8 cellular contexts compared by ENCODE assay signal in the genomic region with DNA sequence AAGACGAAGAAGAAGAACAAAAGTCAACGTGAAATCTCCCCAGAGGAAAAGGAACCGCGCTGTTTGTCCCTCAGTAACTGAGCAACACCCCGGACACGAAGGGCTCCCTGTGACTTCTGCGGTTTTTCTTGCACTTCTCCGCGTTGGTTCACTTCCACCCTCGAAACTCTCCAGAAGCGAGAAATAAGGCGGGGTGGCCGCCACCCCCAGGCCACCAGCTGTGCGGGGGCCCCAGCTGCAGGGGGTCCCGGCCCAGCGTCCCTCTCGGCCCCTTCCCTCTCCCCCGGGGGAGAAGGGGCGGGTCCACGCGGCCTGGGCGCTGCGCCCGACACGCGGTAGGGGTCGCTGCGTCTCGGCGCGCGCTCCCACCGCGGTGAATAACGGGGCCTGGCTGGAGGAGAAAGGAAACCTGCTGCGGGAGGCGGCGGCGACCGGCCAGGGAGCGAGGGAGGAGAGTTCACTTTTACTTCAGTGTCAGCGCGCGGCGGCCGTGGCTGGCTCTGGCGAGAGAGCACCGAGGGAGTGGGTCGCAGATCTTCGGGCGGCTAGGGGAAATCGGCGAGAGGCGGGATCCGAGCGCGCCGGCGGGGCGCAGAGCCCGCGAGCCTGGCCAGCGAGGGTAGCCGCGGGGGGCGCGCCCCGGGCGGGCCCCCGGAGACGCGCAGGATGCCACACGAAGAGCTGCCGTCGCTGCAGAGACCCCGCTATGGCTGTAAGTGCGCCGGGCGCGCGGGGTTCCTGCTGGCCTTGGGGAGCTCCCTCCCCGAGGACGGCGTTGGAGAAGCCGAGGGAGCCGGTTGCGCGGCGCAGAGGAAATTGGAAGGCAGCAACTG. TPM values are rescaled to one million over a fixed set of nuclear protein-coding genes. Genes with fewer than 3 reads are reported as not detected.
A peak's percentile ranks its signal among the peaks of the same experiment; 100 is the strongest.
DNase-seq lines count a peak whose midpoint lies in the region; ATAC-seq, FAIRE-seq and TF ChIP-seq lines count a peak whose summit lies in the region.

A gene with protein sequence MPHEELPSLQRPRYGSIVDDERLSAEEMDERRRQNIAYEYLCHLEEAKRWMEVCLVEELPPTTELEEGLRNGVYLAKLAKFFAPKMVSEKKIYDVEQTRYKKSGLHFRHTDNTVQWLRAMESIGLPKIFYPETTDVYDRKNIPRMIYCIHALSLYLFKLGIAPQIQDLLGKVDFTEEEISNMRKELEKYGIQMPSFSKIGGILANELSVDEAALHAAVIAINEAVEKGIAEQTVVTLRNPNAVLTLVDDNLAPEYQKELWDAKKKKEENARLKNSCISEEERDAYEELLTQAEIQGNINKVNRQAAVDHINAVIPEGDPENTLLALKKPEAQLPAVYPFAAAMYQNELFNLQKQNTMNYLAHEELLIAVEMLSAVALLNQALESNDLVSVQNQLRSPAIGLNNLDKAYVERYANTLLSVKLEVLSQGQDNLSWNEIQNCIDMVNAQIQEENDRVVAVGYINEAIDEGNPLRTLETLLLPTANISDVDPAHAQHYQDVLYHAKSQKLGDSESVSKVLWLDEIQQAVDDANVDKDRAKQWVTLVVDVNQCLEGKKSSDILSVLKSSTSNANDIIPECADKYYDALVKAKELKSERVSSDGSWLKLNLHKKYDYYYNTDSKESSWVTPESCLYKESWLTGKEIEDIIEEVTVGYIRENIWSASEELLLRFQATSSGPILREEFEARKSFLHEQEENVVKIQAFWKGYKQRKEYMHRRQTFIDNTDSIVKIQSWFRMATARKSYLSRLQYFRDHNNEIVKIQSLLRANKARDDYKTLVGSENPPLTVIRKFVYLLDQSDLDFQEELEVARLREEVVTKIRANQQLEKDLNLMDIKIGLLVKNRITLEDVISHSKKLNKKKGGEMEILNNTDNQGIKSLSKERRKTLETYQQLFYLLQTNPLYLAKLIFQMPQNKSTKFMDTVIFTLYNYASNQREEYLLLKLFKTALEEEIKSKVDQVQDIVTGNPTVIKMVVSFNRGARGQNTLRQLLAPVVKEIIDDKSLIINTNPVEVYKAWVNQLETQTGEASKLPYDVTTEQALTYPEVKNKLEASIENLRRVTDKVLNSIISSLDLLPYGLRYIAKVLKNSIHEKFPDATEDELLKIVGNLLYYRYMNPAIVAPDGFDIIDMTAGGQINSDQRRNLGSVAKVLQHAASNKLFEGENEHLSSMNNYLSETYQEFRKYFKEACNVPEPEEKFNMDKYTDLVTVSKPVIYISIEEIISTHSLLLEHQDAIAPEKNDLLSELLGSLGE (N-terminal part only) (plus strand): TSS at position 406 of the 833 bp plus-strand sequence. CDS start 261 bp downstream, at position 667.

- no peaks in the 10 kb centered on the region for H3K27me3 ChIP-seq in mucosa of stomach (ENCODE audit: control insufficient read depth, insufficient read depth, low read length)

- CTCF ChIA-PET in activated CD8-positive, alpha-beta memory T cell treated with anti-CD3 and anti-CD28 coated beads for 36 hours (lab: Charles Lee): interaction anchor here (0.8 to 2.4 kb wide), 19 partner anchors 9 to 372 kb away, joined by 3 to 31 read pairs (median 3); no protein-coding TSS in a partner anchor

- H3K36me3 ChIP-seq in mucosa of stomach (ENCODE audit: control insufficient read depth, insufficient read depth, low read length): no peaks in the 10 kb centered on the region

- no peak for FAIRE-seq in GM18507 (lab: Jason Lieb, UNC)

- peak within 1 kb of the TSS; percentile 82 for H3K9ac ChIP-seq in mucosa of stomach (ENCODE audit: low read length)

- peaks cover 24% of the 10 kb centered on the region for H3K4me1 ChIP-seq in mucosa of stomach (ENCODE audit: control insufficient read depth, insufficient read depth, low read length)

- H3K4me3 ChIP-seq in mucosa of stomach (ENCODE audit: low read length): peak within 1 kb of the TSS; percentile 58

- H3K9me3 ChIP-seq in mucosa of stomach (ENCODE audit: control insufficient read depth, low read length): no peaks in the 10 kb centered on the region

- DNase-seq in GM18507 (ENCODE audit: extremely low spot score, insufficient read length, low read depth) (peak; percentile 64), NK-92 (lab: John Stamatoyannopoulos, UW; ENCODE audit: unreplicated experiment) (peak; percentile 27), epidermal melanocyte (ENCODE audit: insufficient read length, low spot score) (peak; percentile 28)
- peak; percentile 61 for DNase-seq in stimulated activated CD8-positive, alpha-beta memory T cell treated with anti-CD3 and anti-CD28 coated beads, Interleukin-7, amount 100 ng/mL, for 24 hours (ENCODE audit: low read depth)

- H3K27ac ChIP-seq in 22Rv1: no peak within 1 kb of the TSS

- POLR2A ChIA-PET in activated CD8-positive, alpha-beta memory T cell treated with anti-CD3 and anti-CD28 coated beads for 36 hours (lab: Charles Lee): interaction anchor here (0.6 to 3.9 kb wide), 16 partner anchors 9 to 1365 kb away, joined by 3 to 57 read pairs (median 4); no protein-coding TSS in a partner anchor

- peak; percentile 44 for ATAC-seq in HG02943 (IDR thresholded peaks at IDR 0.05; ENCODE audit: low read depth, unreplicated experiment)

- peak; percentile 89 for TF ChIP-seq CTCF in 22Rv1 (IDR thresholded peaks at IDR 0.05)

RNA-seq across cellular contexts. Expression of the gene that starts here (rescaled TPM):
- total RNA-seq in activated CD8-positive, alpha-beta memory T cell treated with anti-CD3 and anti-CD28 coated beads for 36 hours: 10 to 100 TPM; 50.0 to 51.6 TPM
